In genomic region chr16:46387720-46388119, GRCh38 we compare ENCODE assay signal across 8 cellular contexts.
DNase-seq lines count a peak whose midpoint lies in the region; ATAC-seq, FAIRE-seq and TF ChIP-seq lines count a peak whose summit lies in the region.
"Not testable (repeated sequence)": the region's sequence is repeated elsewhere in the genome, so short reads cannot be mapped to it uniquely, and the experiment has no call there.

No MANE protein-coding gene starts in this region.

- not testable (repeated sequence) for TF ChIP-seq CTCF in HCT116 (IDR thresholded peaks at IDR 0.05 in 2 of 3, conservative IDR thresholded peaks at IDR 0.05 in 1 of 3; ENCODE audit: borderline replicate concordance in 1 of 3, insufficient read depth in 1 of 3, low read depth in 2 of 3, low read length in 2 of 3); coronary artery (IDR thresholded peaks at IDR 0.05); HepG2 (CRISPR knock-in tag; IDR thresholded peaks at IDR 0.05); pancreas (IDR thresholded peaks at IDR 0.05)

- H3K4me3 ChIP-seq in HCT116 (replicated peaks in 1 of 2; ENCODE audit: low read depth in 1 of 2, low read length in 2 of 2); HepG2 (replicated peaks in 1 of 3; ENCODE audit: insufficient read depth in 1 of 3, low read depth in 2 of 3, low read length in 3 of 3); aorta (ENCODE audit: low read length in 2 of 2): not testable (repeated sequence)
- peak overlapping the region; percentile 0 for H3K4me3 ChIP-seq in coronary artery
- peak overlapping the region in 1 of 4 donors; percentile 0 for H3K4me3 ChIP-seq in pancreas

- H3K27ac ChIP-seq in HCT116 (ENCODE audit: low read depth, low read length); coronary artery; HepG2 (ENCODE audit: extremely low read length, insufficient read depth, low read length); aorta (ENCODE audit: low read depth in 1 of 2, low read length in 2 of 2): not testable (repeated sequence)
- peak overlapping the region in 1 of 4 donors; percentile 0 for H3K27ac ChIP-seq in pancreas

- not testable (repeated sequence) for H3K9me3 ChIP-seq in HCT116 (ENCODE audit: control insufficient read depth in 1 of 2, insufficient read depth in 1 of 2, low read depth in 1 of 2, low read length in 2 of 2); aorta (ENCODE audit: control insufficient read depth, low read length)
- peaks cover 21% of the 10 kb centered on the region for H3K9me3 ChIP-seq in HepG2 (ENCODE audit: low read length)
- H3K9me3 ChIP-seq in pancreas, result peaks cover 0 to 13% (median 0%) of the 10 kb centered on the region in 4 donors

- BruUV-seq in HCT116 (replicated peaks; lab: Mats Ljungman, UMichigan); HepG2 (replicated peaks; lab: Mats Ljungman, UMichigan): not testable (repeated sequence)

- peak; percentile 3 for ATAC-seq in HCT116
- peak; percentile 1; the same call in 2 of the 3 replicates for ATAC-seq in HepG2
- ATAC-seq in pancreas, result peak in 3 of 4 donors; percentile 0 to 1 (median 0)
- peak; percentile 0 for ATAC-seq in aorta (ENCODE audit: low FRiP score)

- FAIRE-seq in HepG2 (lab: Jason Lieb, UNC); pancreas (lab: Jason Lieb, UNC): not testable (repeated sequence)

- H3K36me3 ChIP-seq in HCT116 (ENCODE audit: control insufficient read depth in 1 of 2, insufficient read depth in 2 of 2, low read length in 2 of 2); HepG2 (replicated peaks in 1 of 2; ENCODE audit: control insufficient read depth in 1 of 2, insufficient read depth in 2 of 2, low read length in 2 of 2); pancreas; aorta (ENCODE audit: control insufficient read depth in 1 of 2, insufficient read depth in 2 of 2, low read length in 1 of 2): not testable (repeated sequence)

- not testable (repeated sequence) for H3K9me2 ChIP-seq in HCT116 (ENCODE audit: insufficient read depth)

- H3K4me1 ChIP-seq in HCT116 (ENCODE audit: control insufficient read depth in 1 of 2, insufficient read depth in 2 of 2, low read length in 2 of 2); HepG2 (ENCODE audit: insufficient read depth, low read length); pancreas; aorta (ENCODE audit: control insufficient read depth in 1 of 2, insufficient read depth in 2 of 2, low read length in 2 of 2): not testable (repeated sequence)

- H4K20me1 ChIP-seq in HCT116 (ENCODE audit: insufficient read depth); HepG2 (ENCODE audit: insufficient read depth, low read length): not testable (repeated sequence)

- not testable (repeated sequence) for H3K9ac ChIP-seq in HCT116 (ENCODE audit: low read length); HepG2 (ENCODE audit: insufficient read depth, low read depth, low read length)

- H3K27me3 ChIP-seq in HCT116 (ENCODE audit: insufficient read depth, low read length); HepG2 (ENCODE audit: control insufficient read depth in 1 of 2, insufficient read depth in 2 of 2, low read length in 2 of 2); pancreas; aorta (ENCODE audit: control insufficient read depth in 1 of 2, insufficient read depth in 2 of 2, low read length in 1 of 2): not testable (repeated sequence)

- H3K79me2 ChIP-seq in HCT116 (ENCODE audit: insufficient read depth, low read length); HepG2 (ENCODE audit: insufficient read depth, low read length): not testable (repeated sequence)

- POLR2A ChIA-PET in HCT116 (lab: Charles Lee); HepG2 (lab: Yijun Ruan, JAX): not testable (repeated sequence)

- DNase-seq in HCT116 (ENCODE audit: low read depth, low spot score); coronary artery (ENCODE audit: low spot score); HepG2 (ENCODE audit: low spot score); aorta: not testable (repeated sequence)
- DNase-seq in activated CD4-positive, alpha-beta T cell treated with anti-CD3 and anti-CD28 coated beads for 24 hours (ENCODE audit: low read depth in 2 of 2), result peak; percentile 30 to 70
- peak; percentile 9 to 42 for DNase-seq in activated T-helper 1 cell treated with anti-CD3 and anti-CD28 coated beads, Interleukin-2, amount 50 U/mL, for 16 hours (ENCODE audit: low read depth in 1 of 2, low spot score in 1 of 2)
- DNase-seq in pancreas, result peak in 3 of 6 donors; percentile 37 to 91 (median 87)
- DNase-seq in stimulated activated CD8-positive, alpha-beta memory T cell treated with anti-CD3 and anti-CD28 coated beads, Interleukin-4, amount 100 ng/mL, for 1 hour (ENCODE audit: low read depth in 2 of 2, low spot score in 1 of 2), result peak; percentile 41 to 96

- not testable (repeated sequence) for TF ChIP-seq POLR2A in HCT116 (IDR thresholded peaks at IDR 0.05; ENCODE audit: borderline replicate concordance, extremely low read depth, insufficient read depth, insufficient read length); HepG2 (IDR thresholded peaks at IDR 0.05; ENCODE audit: insufficient read depth in 1 of 2, low read depth in 2 of 2, low read length in 2 of 2)

- WGBS in HepG2 (ENCODE audit: low lambda C conversion rate), result 11% methylated on average over 15 of the region's 15 CpGs
- WGBS in pancreas, 2 donors, result 44 to 57% methylated on average over 15 of the region's 15 CpGs
- 62 to 65% methylated on average over 15 of the region's 15 CpGs for WGBS in aorta, 2 donors

- not testable (repeated sequence) for TF ChIP-seq EP300 in HepG2 (IDR thresholded peaks at IDR 0.05; ENCODE audit: low read depth in 2 of 2, low read length in 2 of 2); HepG2 (CRISPR knock-in tag; IDR thresholded peaks at IDR 0.05; ENCODE audit: borderline replicate concordance)

- CTCF ChIA-PET in HCT116 (lab: Charles Lee); HepG2 (lab: Yijun Ruan, JAX; ENCODE audit: low intra/inter-chr PET ratio, low total read pairs): not testable (repeated sequence)

- H2AFZ ChIP-seq in HCT116 (ENCODE audit: low read depth, low read length, poor library complexity, severe bottlenecking); HepG2 (ENCODE audit: low read length): not testable (repeated sequence)

- H3K4me2 ChIP-seq in HCT116 (ENCODE audit: low read length); HepG2 (ENCODE audit: low read depth, low read length): not testable (repeated sequence)

- intact Hi-C loops in HCT116 (cut with micrococcal nuclease); HepG2 (cut with micrococcal nuclease; ENCODE audit: unreplicated experiment); pancreas (cut with DNase I); aorta (cut with DNase I): not testable (repeated sequence)

- in situ Hi-C loops in HepG2 (cut with HindIII; ENCODE audit: extremely low pct_ligation_motif_present, low pct_unique_long_range_greater_than_20kb), result not testable (repeated sequence)

- RAD21 ChIA-PET in HCT116 (lab: Charles Lee; ENCODE audit: low non-redundant PET in 1 of 2, low total read pairs in 2 of 2, uncharacterized antibody in 2 of 2, unreplicated experiment in 2 of 2), result not testable (repeated sequence)

- TF ChIP-seq RAD21 in HCT116 (IDR thresholded peaks at IDR 0.05; ENCODE audit: low read depth); HepG2 (CRISPR knock-in tag; IDR thresholded peaks at IDR 0.05): not testable (repeated sequence)

TF ChIP-seq in HepG2, 621 proteins besides CTCF, POLR2A, EP300 and RAD21 (continues in another document):
- TF ChIP-seq ZNF562 (CRISPR knock-in tag; IDR thresholded peaks at IDR 0.05; ENCODE audit: borderline replicate concordance) (peak; percentile 99), ZNF496 (CRISPR knock-in tag; IDR thresholded peaks at IDR 0.05; ENCODE audit: insufficient replicate concordance) (peak; percentile 94), ZNF672 (CRISPR knock-in tag; IDR thresholded peaks at IDR 0.05) (peak; percentile 99), CSRNP2 (CRISPR knock-in tag; conservative IDR thresholded peaks at IDR 0.05; ENCODE audit: low read depth) (peak; percentile 100), HOXA9 (CRISPR knock-in tag; IDR thresholded peaks at IDR 0.05; ENCODE audit: borderline replicate concordance) (peak; percentile 98)
